ENCODE assay signal across 8 cellular contexts in genomic region chr19:13834308-13834790, GRCh38. TPM values are rescaled to one million over a fixed set of nuclear protein-coding genes. Genes with fewer than 3 reads are reported as not detected.
DNase-seq lines count a peak whose midpoint lies in the region; TF ChIP-seq lines count a peak whose summit lies in the region.

No MANE protein-coding gene starts in this region.

- H3K36me3 Mint-ChIP-seq in brain: peaks cover 18% of the 10 kb centered on the region
- peaks cover 10% of the 10 kb centered on the region for H3K36me3 Mint-ChIP-seq in mesothelial cell of epicardium

- H3K27me3 ChIP-seq in AG04450 (ENCODE audit: control insufficient read depth, insufficient read depth, low read length): no peaks in the 10 kb centered on the region

- H3K4me1 Mint-ChIP-seq in brain: peaks cover 19% of the 10 kb centered on the region
- H3K4me1 Mint-ChIP-seq in mesothelial cell of epicardium: peaks cover 14% of the 10 kb centered on the region

- peaks cover 14% of the 10 kb centered on the region; the same call in 1 of the 2 replicates for H3K9me3 ChIP-seq in AG04450 (ENCODE audit: control insufficient read depth, insufficient read depth, low read length)

- peak overlapping the region; percentile 75 for H3K27ac ChIP-seq in AG04450 (ENCODE audit: low read depth, low read length)

- CTCF ChIA-PET in AG04450 (lab: Charles Lee): interaction anchor here (0.9 kb wide), 1 partner anchor 37 kb away, joined by 3 read pairs; no protein-coding TSS in a partner anchor

- H3K27ac Mint-ChIP-seq in brain: peak overlapping the region; percentile 9 to 95 (median 76)
- peak overlapping the region; percentile 92 for H3K27ac Mint-ChIP-seq in mesothelial cell of epicardium

- DNase-seq in AG04450 (ENCODE audit: low read depth, low spot score) (no peak), LHCN-M2 (ENCODE audit: low read depth) (peak; percentile 46), mesothelial cell of epicardium (ENCODE audit: low spot score in 2 of 2, unreplicated experiment in 2 of 2) (no peak), OCI-M1 (lab: John Stamatoyannopoulos, UW) (no peak), NCI-H69 (lab: John Stamatoyannopoulos, UW) (no peak), middle frontal gyrus (ENCODE audit: extremely low spot score, low spot score) (no peak)
- no peak for DNase-seq in stimulated activated CD4-positive, alpha-beta T cell treated with anti-CD3 and anti-CD28 coated beads, Interleukin-2, amount 100 ng/mL, for 24 hours

- H3K9me3 Mint-ChIP-seq in brain: peaks cover 0 to 2% (median 0%) of the 10 kb centered on the region in 5 experiments
- no peaks in the 10 kb centered on the region for H3K9me3 Mint-ChIP-seq in mesothelial cell of epicardium

- POLR2A ChIA-PET in AG04450 (lab: Yijun Ruan, JAX): interaction anchor here (0.6 to 3.3 kb wide), 4 partner anchors 11 to 60 kb away, joined by 3 to 19 read pairs (median 4); partner anchors contain the start of genes C19orf53 and ZSWIM4

- TF ChIP-seq CTCF in AG04450 (IDR thresholded peaks at IDR 0.05; ENCODE audit: low read depth, low read length) (no peak), brain (conservative IDR thresholded peaks at IDR 0.05) (no peak), mesothelial cell of epicardium (IDR thresholded peaks at IDR 0.05; ENCODE audit: unreplicated experiment) (no peak)

- peaks cover 2% of the 10 kb centered on the region for H3K27me3 Mint-ChIP-seq in brain
- H3K27me3 Mint-ChIP-seq in mesothelial cell of epicardium (ENCODE audit: low read depth): no peaks in the 10 kb centered on the region

- peak overlapping the region; percentile 83 to 91 (median 87) for H3K4me3 Mint-ChIP-seq in brain
- H3K4me3 Mint-ChIP-seq in mesothelial cell of epicardium: peak overlapping the region; percentile 79

- H3K4me3 ChIP-seq in AG04450 (ENCODE audit: low read depth, low read length): no peak overlapping the region

RNA-seq across cellular contexts. Expression of gene ZSWIM4, which starts 39.1 kb away (rescaled TPM):
- 2.3 and 3.4 TPM in 2 replicates for polyA plus RNA-seq in AG04450 (2011; rRNA removed)
- 3.6 and 5.0 TPM in 2 replicates for polyA minus RNA-seq in AG04450 (2011; rRNA and poly(A)+ RNA removed)
- 1.8 and 2.7 TPM in 2 replicates for total RNA-seq in LHCN-M2 (2014; rRNA removed)
- polyA plus RNA-seq in LHCN-M2 (2012): 1.7 TPM
- polyA plus RNA-seq in brain (ENCODE audit: insufficient read depth, low read depth, low replicate concordance): 19.4 TPM
- total RNA-seq in mesothelial cell of epicardium: 21.5 to 23.6 TPM (median 22.7 TPM) in 3 replicates

RNA-seq across cellular contexts. Expression of gene NANOS3, which starts 42.6 kb away (rescaled TPM):
- 0.36 and 0.37 TPM in 2 replicates for polyA plus RNA-seq in AG04450 (2011; rRNA removed)
- polyA minus RNA-seq in AG04450 (2011; rRNA and poly(A)+ RNA removed): not detected in 2 replicates
- total RNA-seq in LHCN-M2 (2014; rRNA removed): not detected in 2 replicates
- polyA plus RNA-seq in LHCN-M2 (2012): 1.3 TPM
- 14.6 TPM for polyA plus RNA-seq in brain (ENCODE audit: insufficient read depth, low read depth, low replicate concordance)
- total RNA-seq in mesothelial cell of epicardium: 4.9 to 8.6 TPM (median 8.2 TPM) in 3 replicates
